8 cellular contexts compared by ENCODE assay signal in the genomic region with DNA sequence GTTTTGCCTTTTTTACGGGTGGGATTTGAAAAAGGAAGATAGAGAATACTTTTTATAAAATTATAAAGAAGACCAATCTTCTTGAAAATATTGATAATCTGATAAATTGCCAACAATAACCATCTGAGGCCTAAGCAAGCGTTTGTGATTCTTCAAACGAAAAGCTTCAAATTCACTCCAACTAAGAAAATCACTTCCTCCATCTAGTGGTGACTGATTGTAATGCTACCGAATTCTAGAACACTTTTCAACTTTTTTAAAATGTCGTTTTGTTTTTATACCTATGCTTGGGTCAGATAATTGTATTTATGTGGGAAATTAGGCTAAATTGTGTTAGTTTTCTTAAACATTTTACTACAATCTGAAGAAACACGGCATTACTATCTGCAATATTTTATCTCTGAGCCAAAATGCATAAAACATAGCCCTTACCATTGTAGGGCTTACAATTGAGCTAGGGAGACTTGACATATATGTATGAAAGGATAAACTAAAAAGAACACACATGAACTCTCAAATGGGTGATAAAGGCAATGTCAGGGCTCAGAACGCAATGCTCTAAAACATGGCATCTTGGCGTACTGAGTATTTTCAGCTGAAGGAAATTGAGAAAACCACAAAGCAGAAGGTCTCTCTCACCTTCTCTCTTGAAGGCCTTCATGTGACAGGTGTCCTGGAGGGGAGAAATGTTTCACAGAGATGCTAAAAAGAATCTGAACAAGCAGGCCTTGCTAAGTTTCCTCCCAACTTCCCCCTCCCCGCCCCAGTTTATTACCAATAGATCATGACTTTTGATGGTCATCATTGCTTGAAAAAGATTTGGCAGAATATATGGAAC. TPM values are rescaled to one million over a fixed set of nuclear protein-coding genes. Genes with fewer than 3 reads are reported as not detected.
DNase-seq lines count a peak whose midpoint lies in the region; ATAC-seq and TF ChIP-seq lines count a peak whose summit lies in the region.

No MANE protein-coding gene starts in this region.

- H3K79me1 ChIP-seq in mesenchymal stem cell (replicated peaks; ENCODE audit: low read length, poor library complexity, severe bottlenecking), result no peaks in the 10 kb centered on the region

- H3K4me1 ChIP-seq in BE2C, result no peaks in the 10 kb centered on the region
- no peaks in the 10 kb centered on the region for H3K4me1 ChIP-seq in mesenchymal stem cell (ENCODE audit: control insufficient read depth, insufficient read depth, low read depth, low read length)

- H3K4me1 Mint-ChIP-seq in activated T-helper 17 cell treated with anti-CD3 and anti-CD28 coated beads, Interleukin-2, amount 50 U/mL, for 72 hours, result no peaks in the 10 kb centered on the region

- no peak overlapping the region for H3K4ac ChIP-seq in mesenchymal stem cell (ENCODE audit: low read depth in 1 of 2, low read length in 2 of 2)

- TF ChIP-seq CTCF in BE2C (IDR thresholded peaks at IDR 0.05; ENCODE audit: low read depth, low read length) (peak; percentile 75), cardiac fibroblast (IDR thresholded peaks at IDR 0.05; ENCODE audit: low read depth, low read length) (peak; percentile 73)

- no peak overlapping the region for H2AK5ac ChIP-seq in mesenchymal stem cell (ENCODE audit: low read length, severe bottlenecking)

- DNase-seq in BE2C, result no peak
- peak; percentile 80 for DNase-seq in NCI-H748 treated with DMSO at 0.1 percent for 48 hours (lab: John Stamatoyannopoulos, UW)
- peak; percentile 65 to 69 for DNase-seq in cardiac fibroblast (ENCODE audit: low read depth in 2 of 2)
- DNase-seq in mesenchymal stem cell, result peak; percentile 57
- DNase-seq in activated gamma-delta T cell (lab: John Stamatoyannopoulos, UW), result no peak

- no peaks in the 10 kb centered on the region for H3K36me3 ChIP-seq in BE2C
- no peaks in the 10 kb centered on the region for H3K36me3 ChIP-seq in mesenchymal stem cell (ENCODE audit: control insufficient read depth in 1 of 2, insufficient read depth in 2 of 2, low read depth in 1 of 2, low read length in 2 of 2)

- H4K8ac ChIP-seq in mesenchymal stem cell (ENCODE audit: low read length), result no peak overlapping the region

- peak overlapping the region; percentile 67 for H3K9ac ChIP-seq in mesenchymal stem cell (ENCODE audit: low read length)

- no peak for TF ChIP-seq POLR2A in GM18505 (IDR thresholded peaks at IDR 0.05; ENCODE audit: borderline replicate concordance, extremely low read depth, insufficient read depth, insufficient read length)

- no peak overlapping the region for H3K23ac ChIP-seq in mesenchymal stem cell (ENCODE audit: low read length in 2 of 2)

- no peaks in the 10 kb centered on the region for H3K27me3 Mint-ChIP-seq in activated T-helper 17 cell treated with anti-CD3 and anti-CD28 coated beads, Interleukin-2, amount 50 U/mL, for 72 hours

- no peak overlapping the region for H3K4me3 Mint-ChIP-seq in activated T-helper 17 cell treated with anti-CD3 and anti-CD28 coated beads, Interleukin-2, amount 50 U/mL, for 72 hours

- no peak overlapping the region for H3K4me2 ChIP-seq in mesenchymal stem cell (ENCODE audit: low read length, poor library complexity, severe bottlenecking)

- H3K18ac ChIP-seq in mesenchymal stem cell (ENCODE audit: low read depth in 1 of 2, low read length in 2 of 2), result no peak overlapping the region

- H3K9me3 ChIP-seq in BE2C (no peaks in the 10 kb centered on the region), mesenchymal stem cell (ENCODE audit: control insufficient read depth, low read length) (no peaks in the 10 kb centered on the region)

- no peaks in the 10 kb centered on the region for H3K9me3 Mint-ChIP-seq in activated T-helper 17 cell treated with anti-CD3 and anti-CD28 coated beads, Interleukin-2, amount 50 U/mL, for 72 hours

- no peaks in the 10 kb centered on the region for H3K36me3 Mint-ChIP-seq in activated T-helper 17 cell treated with anti-CD3 and anti-CD28 coated beads, Interleukin-2, amount 50 U/mL, for 72 hours (ENCODE audit: low read depth)

- ATAC-seq in GM18505 (IDR thresholded peaks at IDR 0.05; ENCODE audit: unreplicated experiment) (peak; percentile 77), HG03432 (IDR thresholded peaks at IDR 0.05; ENCODE audit: unreplicated experiment) (peak; percentile 55)
- ATAC-seq in activated T-helper 17 cell treated with anti-CD3 and anti-CD28 coated beads, Interleukin-2, amount 50 U/mL, for 72 hours (replicated peaks), result no peak

- H3K4me3 ChIP-seq in BE2C (ENCODE audit: low read depth, low read length) (no peak overlapping the region), cardiac fibroblast (replicated peaks in 1 of 2; ENCODE audit: low read depth in 2 of 2, low read length in 2 of 2) (no peak overlapping the region), mesenchymal stem cell (ENCODE audit: insufficient read depth in 1 of 2, low read depth in 1 of 2, low read length in 2 of 2) (no peak overlapping the region)

- H2BK15ac ChIP-seq in mesenchymal stem cell (ENCODE audit: low read depth, poor library complexity, severe bottlenecking), result no peak overlapping the region

- no peak overlapping the region for H3K14ac ChIP-seq in mesenchymal stem cell (ENCODE audit: low read length in 2 of 2)

- no peak overlapping the region for H2BK5ac ChIP-seq in mesenchymal stem cell (ENCODE audit: low read depth, low read length, poor library complexity, severe bottlenecking)

- no peak overlapping the region for H2AFZ ChIP-seq in mesenchymal stem cell (ENCODE audit: low read depth, low read length)

- no peaks in the 10 kb centered on the region for H3K27me3 ChIP-seq in BE2C
- H3K27me3 ChIP-seq in mesenchymal stem cell (ENCODE audit: control insufficient read depth in 1 of 2, insufficient read depth in 1 of 2, low read length in 2 of 2), result no peaks in the 10 kb centered on the region

- H4K91ac ChIP-seq in mesenchymal stem cell (ENCODE audit: low read length), result no peak overlapping the region

- H2BK120ac ChIP-seq in mesenchymal stem cell (ENCODE audit: low read depth, low read length), result no peak overlapping the region

- WGBS in mesenchymal stem cell, result 42% methylated on average over 4 of the region's 9 CpGs

- no peak overlapping the region for H3K27ac ChIP-seq in mesenchymal stem cell (ENCODE audit: low read length, poor library complexity, severe bottlenecking)

- H2BK12ac ChIP-seq in mesenchymal stem cell (ENCODE audit: low read length in 2 of 2), result no peak overlapping the region

- H3K27ac Mint-ChIP-seq in activated T-helper 17 cell treated with anti-CD3 and anti-CD28 coated beads, Interleukin-2, amount 50 U/mL, for 72 hours, result no peak overlapping the region

RNA-seq across cellular contexts. Expression of gene G2E3, which starts 36.8 kb away (rescaled TPM):
- 5.8 TPM for polyA plus RNA-seq in BE2C (2012; ENCODE audit: insufficient read depth, insufficient read length, low read depth)
- polyA plus RNA-seq in mesenchymal stem cell (2013, experiment 1 of 2), result 13.5 TPM
- 15.7 TPM for polyA plus RNA-seq in mesenchymal stem cell (2013, experiment 2 of 2)
- 10 to 100 TPM; 30.0 to 40.5 TPM for total RNA-seq in activated T-helper 17 cell treated with anti-CD3 and anti-CD28 coated beads, Interleukin-2, amount 50 U/mL, for 72 hours

Comparison
In these comparisons a context has a peak if more than half of its experiments do, and no peak if none do; other contexts are left out.
1. DNase-seq: peak in NCI-H748 treated with DMSO at 0.1 percent for 48 hours (single experiment), cardiac fibroblast (2 of 2) and mesenchymal stem cell (single experiment); none in BE2C (single experiment) and activated gamma-delta T cell (single experiment).